ENCODE assay signal across 8 cellular contexts in genomic region chr5:132736853-132737833, GRCh38. TPM values are rescaled to one million over a fixed set of nuclear protein-coding genes. Genes with fewer than 3 reads are reported as not detected.
DNase-seq lines count a peak whose midpoint lies in the region; ATAC-seq and TF ChIP-seq lines count a peak whose summit lies in the region.

KIF3A (minus strand) TSS chr5:132737546; CDS start chr5:132737419, 127 bp downstream.

- peak within 1 kb of the TSS; percentile 63 for H3K27ac ChIP-seq in RWPE1

- peak; percentile 98 for DNase-seq in EL
- peak; percentile 95 for DNase-seq in GOT3 (lab: John Stamatoyannopoulos, UW)
- DNase-seq in LNCaP clone FGC (ENCODE audit: low read depth) = peak; percentile 96
- peak; percentile 100 for DNase-seq in RWPE1 (ENCODE audit: low spot score)
- peak; percentile 92 for DNase-seq in fibroblast of peridontal ligament (ENCODE audit: extremely low read depth)
- peak; percentile 96 for DNase-seq in natural killer cell
- DNase-seq in stimulated activated naive CD4-positive, alpha-beta T cell treated with Interleukin-2 at 50 U/mL for 16 hours (lab: John Stamatoyannopoulos, UW) = peak; percentile 99

- peak within 1 kb of the TSS; percentile 87 for H3K4me3 Mint-ChIP-seq in activated T-helper 17 cell treated with anti-CD3 and anti-CD28 coated beads, Interleukin-2, amount 50 U/mL, for 72 hours
- H3K4me3 Mint-ChIP-seq in natural killer cell = peak within 1 kb of the TSS; percentile 95

- peaks cover 19% of the 10 kb centered on the region for H3K36me3 Mint-ChIP-seq in activated T-helper 17 cell treated with anti-CD3 and anti-CD28 coated beads, Interleukin-2, amount 50 U/mL, for 72 hours (ENCODE audit: low read depth)
- H3K36me3 Mint-ChIP-seq in natural killer cell = no peaks in the 10 kb centered on the region

- no peaks in the 10 kb centered on the region for H3K9me3 Mint-ChIP-seq in activated T-helper 17 cell treated with anti-CD3 and anti-CD28 coated beads, Interleukin-2, amount 50 U/mL, for 72 hours
- H3K9me3 Mint-ChIP-seq in natural killer cell = no peaks in the 10 kb centered on the region

- intact Hi-C loops in natural killer cell (cut with micrococcal nuclease) = no loop called here

- H3K4me1 Mint-ChIP-seq in activated T-helper 17 cell treated with anti-CD3 and anti-CD28 coated beads, Interleukin-2, amount 50 U/mL, for 72 hours = peaks cover 23% of the 10 kb centered on the region
- peaks cover 16 to 18% of the 10 kb centered on the region in 2 donors for H3K4me1 Mint-ChIP-seq in natural killer cell

- no peaks in the 10 kb centered on the region for H3K27me3 Mint-ChIP-seq in activated T-helper 17 cell treated with anti-CD3 and anti-CD28 coated beads, Interleukin-2, amount 50 U/mL, for 72 hours
- H3K27me3 Mint-ChIP-seq in natural killer cell (ENCODE audit: low read depth in 2 of 2) = peaks cover 14 to 21% of the 10 kb centered on the region in 2 donors

- POLR2A ChIA-PET in RWPE1 (lab: Yijun Ruan, JAX; ENCODE audit: low non-redundant PET) = interaction anchor here (0.6 to 1.0 kb wide), 4 partner anchors 9 to 80 kb away, joined by 3 to 4 read pairs (median 4); no protein-coding TSS in a partner anchor

- peak within 1 kb of the TSS; percentile 87 for H3K4me3 ChIP-seq in LNCaP clone FGC (ENCODE audit: low read depth, low read length)

- ATAC-seq in activated T-helper 17 cell treated with anti-CD3 and anti-CD28 coated beads, Interleukin-2, amount 50 U/mL, for 72 hours (replicated peaks) = peak; percentile 95
- peak; percentile 93 to 97 (median 95) for ATAC-seq in natural killer cell

- CTCF ChIA-PET in RWPE1 (lab: Yijun Ruan, JAX) = interaction anchor here (1.1 to 1.3 kb wide), 2 partner anchors 83 to 350 kb away, joined by 3 read pairs; no protein-coding TSS in a partner anchor

- TF ChIP-seq CTCF in LNCaP clone FGC (IDR thresholded peaks at IDR 0.05; ENCODE audit: control insufficient read depth, extremely low read depth, insufficient read depth) = no peak
- no peak for TF ChIP-seq CTCF in RWPE1 (conservative IDR thresholded peaks at IDR 0.05; ENCODE audit: low read depth)
- no peak for TF ChIP-seq CTCF in natural killer cell (IDR thresholded peaks at IDR 0.05)

- H3K27ac Mint-ChIP-seq in activated T-helper 17 cell treated with anti-CD3 and anti-CD28 coated beads, Interleukin-2, amount 50 U/mL, for 72 hours = peak within 1 kb of the TSS; percentile 94
- H3K27ac Mint-ChIP-seq in natural killer cell = peak within 1 kb of the TSS; percentile 83 to 90

RNA-seq across cellular contexts. Expression of gene KIF3A, which starts in this region (rescaled TPM):
- 10 to 100 TPM in 1 of 2 donors, 1 to 10 TPM in 1; 8.3 to 13.9 TPM for total RNA-seq in activated T-helper 17 cell treated with anti-CD3 and anti-CD28 coated beads, Interleukin-2, amount 50 U/mL, for 72 hours
- 10 to 100 TPM; 13.6 to 19.2 (median 18.6) TPM for total RNA-seq in natural killer cell

Comparison
In these comparisons a context has a peak if more than half of its experiments do, and no peak if none do; other contexts are left out.
1. Peak in every context shown above with its lines: DNase-seq, ATAC-seq, H3K4me3 ChIP-seq and H3K27ac ChIP-seq.